1 cellular context compared by ENCODE assay signal in genomic region chr19:50414850-50415660, GRCh38.
A peak's percentile ranks its signal among the peaks of the same experiment; 100 is the strongest.
TF ChIP-seq lines count a peak whose summit lies in the region.

No MANE protein-coding gene starts in this region.

TF ChIP-seq in K562, 482 proteins besides CTCF, POLR2A, EP300 and RAD21 (continued from another document):
- TF ChIP-seq ATF3 (IDR thresholded peaks at IDR 0.05), result no peak
- no peak for TF ChIP-seq ATF3 (CRISPR knock-in tag; conservative IDR thresholded peaks at IDR 0.05)
- TF ChIP-seq CBX1 (IDR thresholded peaks at IDR 0.05; ENCODE audit: low read depth), result peak; percentile 56; the same call in 1 of the 2 replicates
- TF ChIP-seq RBFOX2 (IDR thresholded peaks at IDR 0.05; ENCODE audit: low read depth, low read length), result peak; percentile 51
- peak; percentile 58; the same call in 1 of the 2 replicates for TF ChIP-seq ZNF316 (IDR thresholded peaks at IDR 0.05)
TF ChIP-seq in K562: peak in this region for 85.
